ENCODE assay signal across 15 cellular contexts in the genomic region with DNA sequence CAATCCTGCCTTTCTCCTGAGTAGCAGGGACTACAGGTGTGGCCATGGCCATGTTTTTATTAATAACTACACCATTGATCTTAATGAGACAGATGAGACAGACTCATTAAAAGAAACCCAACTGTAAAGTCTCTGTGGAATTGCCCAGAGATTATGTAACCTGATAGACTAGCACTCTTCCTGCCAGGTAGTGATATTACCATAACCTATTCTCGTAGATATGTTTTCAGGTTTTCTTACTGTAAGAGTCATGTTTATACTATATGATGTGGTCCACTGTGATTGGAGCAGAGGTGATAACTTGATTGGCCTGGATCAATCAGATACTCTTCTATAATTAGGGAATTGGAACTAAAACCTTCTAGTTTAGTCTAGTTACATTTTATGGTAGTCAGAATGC.
DNase-seq lines count a peak whose midpoint lies in the region; ATAC-seq lines count a peak whose summit lies in the region.
"Had no signal": no experiment of that assay in that cellular context is flagged by ENCODE, and none has a peak within 500 bp of the region (broad histone marks: within the 10 kb centered on the region; RNA-seq: fewer than 3 reads in every experiment).

No MANE protein-coding gene starts in this region.

- H3K79me2 ChIP-seq in ACC112 (ENCODE audit: control insufficient read depth, insufficient read depth, low read length, unreplicated experiment) (no peaks in the 10 kb centered on the region), mesendoderm (ENCODE audit: control insufficient read depth, insufficient read depth, low read length) (no peaks in the 10 kb centered on the region)

- no peak overlapping the region for H4K8ac ChIP-seq in mesendoderm (ENCODE audit: low read depth, low read length)

- H3K36me3 ChIP-seq in ACC112 (ENCODE audit: insufficient read depth, low read length) (no peaks in the 10 kb centered on the region), mesendoderm (ENCODE audit: control insufficient read depth, insufficient read depth, low read length) (no peaks in the 10 kb centered on the region)
- H3K36me3 ChIP-seq: BE2C had no signal

- H2BK120ac ChIP-seq in mesendoderm (ENCODE audit: low read depth, low read length): no peak overlapping the region

- no peak overlapping the region for H3K27ac ChIP-seq in ACC112 (ENCODE audit: low read depth, low read length)
- H3K27ac ChIP-seq in mesendoderm (ENCODE audit: low read depth, low read length): no peak overlapping the region

- H3K9ac ChIP-seq in mesendoderm (ENCODE audit: low read length): no peak overlapping the region

- ATAC-seq in GM18502 (IDR thresholded peaks at IDR 0.05; ENCODE audit: poor library complexity, unreplicated experiment) (peak; percentile 54), HG02870 (IDR thresholded peaks at IDR 0.05; ENCODE audit: unreplicated experiment) (peak; percentile 42), HG03108 (IDR thresholded peaks at IDR 0.05; ENCODE audit: unreplicated experiment) (no peak), HG02678 (IDR thresholded peaks at IDR 0.05; ENCODE audit: unreplicated experiment) (no peak)
- ATAC-seq: right cardiac atrium had no signal

- H3K18ac ChIP-seq in mesendoderm (ENCODE audit: low read length): no peak overlapping the region

- no peak overlapping the region for H2BK5ac ChIP-seq in mesendoderm (ENCODE audit: low read length)

- H3K4ac ChIP-seq in mesendoderm (ENCODE audit: low read depth, low read length): no peak overlapping the region

- no peak for DNase-seq in T-helper 2 cell treated with Interferon-gamma antibody and Interleukin-4, amounts not matched to agents 5 μg/mL and 100 μg/mL, for 36 hours (ENCODE audit: low spot score)
- DNase-seq in mesendoderm: no peak
- no peak for DNase-seq in AG20443 (ENCODE audit: low spot score)
- DNase-seq: activated CD4-positive, alpha-beta memory T cell treated with anti-CD3 and anti-CD28 coated beads, Interleukin-2, amount 10 ng/mL, durations not matched to agents 7 days and 5 days; aorta; BE2C; DMS79; right cardiac atrium; stimulated activated CD4-positive, alpha-beta T cell treated with anti-CD3 and anti-CD28 coated beads, Interleukin-4, amount 100 ng/mL, for 1 hour had no signal

- peak overlapping the region; percentile 10 for H2AFZ ChIP-seq in ACC112 (ENCODE audit: low read length, unreplicated experiment)

- peaks cover 43% of the 10 kb centered on the region for H3K4me1 ChIP-seq in ACC112 (ENCODE audit: control insufficient read depth, insufficient read depth, low read length, unreplicated experiment)
- H3K4me1 ChIP-seq in mesendoderm (ENCODE audit: control insufficient read depth, low read depth, low read length): no peaks in the 10 kb centered on the region

- no peak overlapping the region for H2AK5ac ChIP-seq in mesendoderm (ENCODE audit: low read length)

- WGBS in mesendoderm (ENCODE audit: extremely low coverage, insufficient coverage, low lambda C conversion rate): no CpG with 5 or more reads among the region's 1 CpG

- H3K36me3 Mint-ChIP-seq in T-helper 2 cell treated with Interferon-gamma antibody and Interleukin-4, amounts not matched to agents 5 μg/mL and 100 μg/mL, for 36 hours (ENCODE audit: low read depth): no peaks in the 10 kb centered on the region

- peaks cover 20% of the 10 kb centered on the region for H3K27me3 Mint-ChIP-seq in T-helper 2 cell treated with Interferon-gamma antibody and Interleukin-4, amounts not matched to agents 5 μg/mL and 100 μg/mL, for 36 hours (ENCODE audit: low read depth)

- H3K4me2 ChIP-seq in mesendoderm (ENCODE audit: low read length): no peak overlapping the region

- H3K27ac Mint-ChIP-seq in T-helper 2 cell treated with Interferon-gamma antibody and Interleukin-4, amounts not matched to agents 5 μg/mL and 100 μg/mL, for 36 hours: no peak overlapping the region
- H3K27ac Mint-ChIP-seq: activated CD4-positive, alpha-beta memory T cell treated with anti-CD3 and anti-CD28 coated beads, Interleukin-2, amount 10 ng/mL, durations not matched to agents 7 days and 5 days; activated T-helper 2 cell treated with anti-CD3 and anti-CD28 coated beads, Interferon-gamma antibody, Interleukin-2, Interleukin-4, amounts not matched to agents 10 μg/mL and 5 μg/mL and 100 μg/mL, durations not matched to agents 14 hours and 24 hours and 36 hours had no signal

- H3K4me3 Mint-ChIP-seq in T-helper 2 cell treated with Interferon-gamma antibody and Interleukin-4, amounts not matched to agents 5 μg/mL and 100 μg/mL, for 36 hours: peak overlapping the region; percentile 10
- H3K4me3 Mint-ChIP-seq: activated CD4-positive, alpha-beta memory T cell treated with anti-CD3 and anti-CD28 coated beads, Interleukin-2, amount 10 ng/mL, durations not matched to agents 7 days and 5 days had no signal

- H3K4me3 ChIP-seq in ACC112 (ENCODE audit: low read depth, low read length) (no peak overlapping the region), mesendoderm (ENCODE audit: low read length) (no peak overlapping the region)

- no peak overlapping the region for H3K23ac ChIP-seq in mesendoderm (ENCODE audit: low read length)

- no peak overlapping the region for H3K56ac ChIP-seq in mesendoderm (ENCODE audit: low read length)

- H3K4me1 Mint-ChIP-seq in T-helper 2 cell treated with Interferon-gamma antibody and Interleukin-4, amounts not matched to agents 5 μg/mL and 100 μg/mL, for 36 hours (ENCODE audit: low read depth): peaks cover 25% of the 10 kb centered on the region

- H4K5ac ChIP-seq in mesendoderm (ENCODE audit: low read length): no peak overlapping the region

- H3K27me3 ChIP-seq in ACC112 (ENCODE audit: insufficient read depth, low read length): no peaks in the 10 kb centered on the region
- H3K27me3 ChIP-seq in mesendoderm (ENCODE audit: insufficient read depth, low read length, poor library complexity): no peaks in the 10 kb centered on the region
- H3K27me3 ChIP-seq: BE2C had no signal

- H3K79me1 ChIP-seq in mesendoderm (ENCODE audit: low read length): no peaks in the 10 kb centered on the region

- H2BK15ac ChIP-seq in mesendoderm (replicated peaks; ENCODE audit: low read depth): no peak overlapping the region

- peaks cover 2% of the 10 kb centered on the region for H3K9me3 Mint-ChIP-seq in T-helper 2 cell treated with Interferon-gamma antibody and Interleukin-4, amounts not matched to agents 5 μg/mL and 100 μg/mL, for 36 hours
- H3K9me3 Mint-ChIP-seq: activated CD4-positive, alpha-beta memory T cell treated with anti-CD3 and anti-CD28 coated beads, Interleukin-2, amount 10 ng/mL, durations not matched to agents 7 days and 5 days had no signal

Comparison
In these comparisons a context has a peak if more than half of its experiments do, and no peak if none do; other contexts are left out.
1. ATAC-seq: peak in GM18502 (single experiment) and HG02870 (single experiment); none in HG03108 (single experiment) and HG02678 (single experiment).